Comparison of ENCODE assay signal across 2 cellular contexts in genomic region chr7:100893910-100894763, GRCh38.
TF ChIP-seq lines count a peak whose summit lies in the region.

No MANE protein-coding gene starts in this region.

TF ChIP-seq in SK-N-SH, 30 proteins besides CTCF, POLR2A, EP300 and RAD21 (continued from another document):
- no peak for TF ChIP-seq SMC3 (IDR thresholded peaks at IDR 0.05; ENCODE audit: low read depth, low read length)
- TF ChIP-seq FOSL2 (IDR thresholded peaks at IDR 0.05; ENCODE audit: borderline replicate concordance, low read depth) = no peak
- TF ChIP-seq ZBTB33 (IDR thresholded peaks at IDR 0.05; ENCODE audit: borderline replicate concordance, low read depth) = no peak
- no peak for TF ChIP-seq MXI1 (IDR thresholded peaks at IDR 0.05; ENCODE audit: low read depth, low read length)
- no peak for TF ChIP-seq RXRA (IDR thresholded peaks at IDR 0.05; ENCODE audit: borderline replicate concordance, low read depth)
- TF ChIP-seq PBX3 (IDR thresholded peaks at IDR 0.05) = no peak
TF ChIP-seq in SK-N-SH: peak in this region for 0.

TF ChIP-seq in SK-N-SH treated with all-trans-retinoic acid at 6 μM for 48 hours, 23 proteins besides CTCF, POLR2A, EP300 and RAD21 (continued from another document):
- TF ChIP-seq CSRNP3 (CRISPR knock-in tag; IDR thresholded peaks at IDR 0.05) = no peak
- TF ChIP-seq TSHZ2 (CRISPR knock-in tag; IDR thresholded peaks at IDR 0.05) = no peak
- TF ChIP-seq ARNTL (CRISPR knock-in tag; IDR thresholded peaks at IDR 0.05; ENCODE audit: borderline replicate concordance, low read depth) = no peak
- no peak for TF ChIP-seq ESRRG (CRISPR knock-in tag; IDR thresholded peaks at IDR 0.05)
